Comparison of ENCODE assay signal across 8 cellular contexts in the genomic region with DNA sequence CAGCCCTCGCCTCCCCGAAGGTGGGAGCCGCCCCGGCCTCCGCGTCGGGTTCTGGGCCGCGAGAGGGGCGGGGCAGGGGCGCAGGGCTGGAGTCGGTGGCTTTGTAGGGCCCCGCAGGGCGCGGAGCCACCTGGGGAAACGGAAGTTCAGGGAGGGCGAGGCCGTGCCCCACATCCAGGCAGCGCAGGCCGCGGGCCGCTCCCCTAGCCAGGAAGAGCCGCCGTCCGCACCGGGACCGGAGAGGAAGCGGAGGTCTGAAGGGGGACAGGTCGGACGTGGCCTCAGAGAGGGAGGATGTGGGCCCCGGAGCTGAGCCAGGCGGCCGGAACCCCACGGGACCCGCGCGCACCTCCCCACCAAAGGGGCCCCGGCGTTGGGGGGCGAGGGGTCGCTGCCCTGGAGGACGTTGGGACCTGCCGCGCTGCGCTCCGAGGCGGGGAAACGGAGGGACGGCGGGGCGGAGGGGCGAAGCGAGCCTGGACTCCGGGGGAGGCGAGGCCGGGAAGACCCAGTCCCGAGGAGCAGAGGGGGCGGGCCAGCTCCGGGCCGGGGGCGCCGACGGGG. TPM values are rescaled to one million over a fixed set of nuclear protein-coding genes. Genes with fewer than 3 reads are reported as not detected.
DNase-seq lines count a peak whose midpoint lies in the region; ATAC-seq and TF ChIP-seq lines count a peak whose summit lies in the region.

No MANE protein-coding gene starts in this region.

- H3K9me3 Mint-ChIP-seq in activated T-cell treated with anti-CD3 and anti-CD28 coated beads, Interleukin-2, amount 50 U/mL, for 24 hours, result no peaks in the 10 kb centered on the region

- peak; percentile 9 for ATAC-seq in GM19025 (IDR thresholded peaks at IDR 0.05; ENCODE audit: low read depth, unreplicated experiment)

- H3K9ac ChIP-seq in HUES48 (ENCODE audit: low read depth, low read length), result no peak overlapping the region

- intact Hi-C loops in posterior vena cava (cut with DNase I), result no loop called here

- H3K9me3 ChIP-seq in HUES48 (ENCODE audit: control insufficient read depth, insufficient read depth, low read length), result no peaks in the 10 kb centered on the region

- no peaks in the 10 kb centered on the region for H3K27me3 Mint-ChIP-seq in activated T-cell treated with anti-CD3 and anti-CD28 coated beads, Interleukin-2, amount 50 U/mL, for 24 hours

- peak overlapping the region; percentile 79 for H3K4me3 Mint-ChIP-seq in activated T-cell treated with anti-CD3 and anti-CD28 coated beads, Interleukin-2, amount 50 U/mL, for 24 hours

- DNase-seq in activated T-cell treated with anti-CD3 and anti-CD28 coated beads, Interleukin-2, amount 50 U/mL, for 24 hours, result peak; percentile 74
- DNase-seq in fibroblast of pulmonary artery (ENCODE audit: low read depth) (no peak), posterior vena cava (ENCODE audit: low spot score) (peak; percentile 90), T1000 (lab: John Stamatoyannopoulos, UW) (no peak), Ammon's horn (ENCODE audit: low spot score) (no peak), NCI-H510A (lab: John Stamatoyannopoulos, UW) (no peak)

- no peak for TF ChIP-seq CTCF in fibroblast of pulmonary artery (IDR thresholded peaks at IDR 0.05; ENCODE audit: low read length, missing control alignments)

- no peaks in the 10 kb centered on the region for H3K36me3 ChIP-seq in HUES48 (ENCODE audit: control insufficient read depth, insufficient read depth, low read length)

- peaks cover 13% of the 10 kb centered on the region for H3K4me1 Mint-ChIP-seq in activated T-cell treated with anti-CD3 and anti-CD28 coated beads, Interleukin-2, amount 50 U/mL, for 24 hours (ENCODE audit: low read depth)

- no peaks in the 10 kb centered on the region; the same call in 1 of the 2 replicates for H3K4me1 ChIP-seq in HUES48 (ENCODE audit: control insufficient read depth, insufficient read depth, low read length)

- H3K27ac Mint-ChIP-seq in activated T-cell treated with anti-CD3 and anti-CD28 coated beads, Interleukin-2, amount 50 U/mL, for 24 hours, result peak overlapping the region; percentile 80

- H3K4me3 ChIP-seq in HUES48 (ENCODE audit: low read depth, low read length), result peak overlapping the region; percentile 58
- H3K4me3 ChIP-seq in fibroblast of pulmonary artery (replicated peaks; ENCODE audit: low read depth, low read length), result peak overlapping the region; percentile 47

- H3K36me3 Mint-ChIP-seq in activated T-cell treated with anti-CD3 and anti-CD28 coated beads, Interleukin-2, amount 50 U/mL, for 24 hours (ENCODE audit: low read depth), result no peaks in the 10 kb centered on the region

- no peak overlapping the region for H3K27ac ChIP-seq in HUES48 (ENCODE audit: low read depth, low read length)

- H3K27me3 ChIP-seq in HUES48 (ENCODE audit: control insufficient read depth, insufficient read depth, low read length), result peaks cover 56% of the 10 kb centered on the region

RNA-seq across cellular contexts. Expression of a gene that starts 0.5 kb away (rescaled TPM):
- total RNA-seq in posterior vena cava, result 10 to 100 TPM; 53.7 to 65.6 TPM

RNA-seq across cellular contexts. Expression of a gene that starts 15.7 kb away (rescaled TPM):
- 10 to 100 TPM; 20.3 to 28.5 TPM for total RNA-seq in posterior vena cava

RNA-seq across cellular contexts. Expression of a gene that starts 45.1 kb away (rescaled TPM):
- 100 to 1,000 TPM in 1 of 2 donors, 10 to 100 TPM in 1; 93.6 to 103 TPM for total RNA-seq in posterior vena cava

Comparison
In these comparisons a context has a peak if more than half of its experiments do, and no peak if none do; other contexts are left out.
1. DNase-seq: peak in activated T-cell treated with anti-CD3 and anti-CD28 coated beads, Interleukin-2, amount 50 U/mL, for 24 hours (single experiment) and posterior vena cava (single experiment); none in fibroblast of pulmonary artery (single experiment), T1000 (single experiment), Ammon's horn (single experiment) and NCI-H510A (single experiment).